1 cellular context compared by ENCODE assay signal in genomic region chr11:102831128-102831708, GRCh38.
TF ChIP-seq lines count a peak whose summit lies in the region.

No MANE protein-coding gene starts in this region.

TF ChIP-seq in GM23338, 12 proteins besides CTCF, POLR2A, EP300 and RAD21 (continued from another document):
- TF ChIP-seq, protein P1, sequence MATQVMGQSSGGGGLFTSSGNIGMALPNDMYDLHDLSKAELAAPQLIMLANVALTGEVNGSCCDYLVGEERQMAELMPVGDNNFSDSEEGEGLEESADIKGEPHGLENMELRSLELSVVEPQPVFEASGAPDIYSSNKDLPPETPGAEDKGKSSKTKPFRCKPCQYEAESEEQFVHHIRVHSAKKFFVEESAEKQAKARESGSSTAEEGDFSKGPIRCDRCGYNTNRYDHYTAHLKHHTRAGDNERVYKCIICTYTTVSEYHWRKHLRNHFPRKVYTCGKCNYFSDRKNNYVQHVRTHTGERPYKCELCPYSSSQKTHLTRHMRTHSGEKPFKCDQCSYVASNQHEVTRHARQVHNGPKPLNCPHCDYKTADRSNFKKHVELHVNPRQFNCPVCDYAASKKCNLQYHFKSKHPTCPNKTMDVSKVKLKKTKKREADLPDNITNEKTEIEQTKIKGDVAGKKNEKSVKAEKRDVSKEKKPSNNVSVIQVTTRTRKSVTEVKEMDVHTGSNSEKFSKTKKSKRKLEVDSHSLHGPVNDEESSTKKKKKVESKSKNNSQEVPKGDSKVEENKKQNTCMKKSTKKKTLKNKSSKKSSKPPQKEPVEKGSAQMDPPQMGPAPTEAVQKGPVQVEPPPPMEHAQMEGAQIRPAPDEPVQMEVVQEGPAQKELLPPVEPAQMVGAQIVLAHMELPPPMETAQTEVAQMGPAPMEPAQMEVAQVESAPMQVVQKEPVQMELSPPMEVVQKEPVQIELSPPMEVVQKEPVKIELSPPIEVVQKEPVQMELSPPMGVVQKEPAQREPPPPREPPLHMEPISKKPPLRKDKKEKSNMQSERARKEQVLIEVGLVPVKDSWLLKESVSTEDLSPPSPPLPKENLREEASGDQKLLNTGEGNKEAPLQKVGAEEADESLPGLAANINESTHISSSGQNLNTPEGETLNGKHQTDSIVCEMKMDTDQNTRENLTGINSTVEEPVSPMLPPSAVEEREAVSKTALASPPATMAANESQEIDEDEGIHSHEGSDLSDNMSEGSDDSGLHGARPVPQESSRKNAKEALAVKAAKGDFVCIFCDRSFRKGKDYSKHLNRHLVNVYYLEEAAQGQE (IDR thresholded peaks at IDR 0.05; ENCODE audit: unreplicated experiment) = no peak
- TF ChIP-seq ZNF114 (CRISPR knock-in tag; IDR thresholded peaks at IDR 0.05) (no peak), EZH2phosphoT487 (IDR thresholded peaks at IDR 0.05; ENCODE audit: unreplicated experiment) (no peak), CREB1 (CRISPR knock-in tag; IDR thresholded peaks at IDR 0.05; ENCODE audit: low read depth) (no peak), ETS1 (IDR thresholded peaks at IDR 0.05) (no peak), STAT1 (IDR thresholded peaks at IDR 0.05; ENCODE audit: unreplicated experiment) (no peak), ZNF331 (CRISPR knock-in tag; IDR thresholded peaks at IDR 0.05; ENCODE audit: low read depth) (no peak), NANOG (IDR thresholded peaks at IDR 0.05; ENCODE audit: borderline replicate concordance) (no peak), JUNB (IDR thresholded peaks at IDR 0.05; ENCODE audit: unreplicated experiment) (no peak), POLR2AphosphoS5 (IDR thresholded peaks at IDR 0.05; ENCODE audit: low read depth) (no peak)
